13 cellular contexts compared by ENCODE assay signal in the genomic region with DNA sequence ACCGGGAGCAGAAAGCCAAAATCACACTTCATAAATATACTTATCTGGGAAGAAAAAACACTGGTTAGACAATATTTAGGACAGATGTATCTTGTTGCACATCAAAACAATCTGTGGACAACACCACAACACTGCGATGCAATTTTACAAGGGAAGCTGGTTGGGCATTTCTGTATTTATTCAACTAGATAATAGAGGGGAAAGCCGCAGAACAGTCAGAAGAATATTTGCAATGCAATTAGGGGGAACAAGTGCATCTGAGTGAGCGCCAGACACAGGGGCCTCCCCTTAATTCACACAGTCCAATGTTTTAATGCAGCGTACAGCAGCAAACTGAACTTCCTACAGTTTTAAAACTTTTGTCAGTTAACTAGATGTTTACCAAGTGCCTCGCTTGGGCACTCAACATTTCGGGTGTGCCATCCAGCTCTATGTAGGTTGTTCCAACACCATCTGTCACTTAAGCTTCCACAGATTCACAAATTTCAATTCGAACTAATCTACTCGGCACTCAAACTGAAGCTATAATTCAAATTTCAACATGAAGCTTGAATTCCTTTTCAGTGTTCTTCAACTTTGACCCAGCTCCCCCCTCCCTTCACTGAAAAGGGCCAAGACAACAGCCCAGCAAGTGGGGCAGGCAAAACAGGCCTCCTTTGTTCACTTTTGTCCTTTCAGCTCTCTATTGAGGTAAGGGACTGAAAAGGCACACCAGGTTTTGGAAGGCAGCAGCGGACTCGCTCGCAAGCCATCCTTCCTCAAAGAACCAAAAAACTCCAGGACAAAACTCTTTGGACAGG. TPM values are rescaled to one million over a fixed set of nuclear protein-coding genes. Genes with fewer than 3 reads are reported as not detected.
DNase-seq lines count a peak whose midpoint lies in the region; ATAC-seq and TF ChIP-seq lines count a peak whose summit lies in the region.
"Had no signal": no experiment of that assay in that cellular context is flagged by ENCODE, and none has a peak within 500 bp of the region (broad histone marks: within the 10 kb centered on the region; RNA-seq: fewer than 3 reads in every experiment).

No MANE protein-coding gene starts in this region.

- H3K79me2 ChIP-seq in SK-N-SH (ENCODE audit: insufficient read depth): no peaks in the 10 kb centered on the region

- CTCF ChIA-PET in SK-N-SH (lab: Yijun Ruan, JAX): interaction anchor here (0.9 to 2.9 kb wide), 5 partner anchors 7 to 268 kb away, joined by 3 to 10 read pairs (median 4); partner anchors contain the start of gene NRCAM

- peak overlapping the region in 1 of 2 experiments; percentile 39; a peak in 2 of 4 replicates for H3K27ac ChIP-seq in SK-N-SH (ENCODE audit: low read depth in 2 of 2, low read length in 1 of 2)
- H3K27ac ChIP-seq in tibial nerve: peak overlapping the region; percentile 34 to 79 (median 53)
- no peak overlapping the region for H3K27ac ChIP-seq in Peyer's patch
- H3K27ac ChIP-seq: ascending aorta, thyroid gland, VCaP had no signal

- H3K9me3 ChIP-seq in SK-N-SH: no peaks in the 10 kb centered on the region
- no peaks in the 10 kb centered on the region for H3K9me3 ChIP-seq in tibial nerve
- no peaks in the 10 kb centered on the region for H3K9me3 ChIP-seq in Peyer's patch
- H3K9me3 ChIP-seq: ascending aorta, thyroid gland had no signal

- no peak for TF ChIP-seq EP300 in SK-N-SH (IDR thresholded peaks at IDR 0.05; ENCODE audit: borderline replicate concordance in 1 of 2, low read depth in 1 of 2, low read length in 1 of 2)
- no peak for TF ChIP-seq EP300 in tibial nerve (IDR thresholded peaks at IDR 0.05)

- ATAC-seq in SK-N-SH treated with all-trans-retinoic acid at 6 μM for 48 hours: no peak
- ATAC-seq in HG03520 (IDR thresholded peaks at IDR 0.05; ENCODE audit: unreplicated experiment): no peak

- DNase-seq in SK-N-SH (peak; percentile 22), NCI-H2107 (lab: John Stamatoyannopoulos, UW) (peak; percentile 41), cerebellar cortex (ENCODE audit: low spot score) (peak; percentile 37), tibial nerve (ENCODE audit: low spot score in 2 of 2) (no peak), Peyer's patch (no peak)
- no peak for DNase-seq in NK-92 treated with Interleukin-12 subunit alpha and Interleukin-12 subunit beta, amount 100 ng/mL, for 24 hours (lab: John Stamatoyannopoulos, UW)
- DNase-seq: ACHN, SHP77, thyroid gland had no signal

- H3K36me3 ChIP-seq in SK-N-SH (replicated peaks in 1 of 2; ENCODE audit: control insufficient read depth in 1 of 2, insufficient read depth in 2 of 2, low read length in 1 of 2) (no peaks in the 10 kb centered on the region), tibial nerve (no peaks in the 10 kb centered on the region), Peyer's patch (no peaks in the 10 kb centered on the region)
- H3K36me3 ChIP-seq: ascending aorta, thyroid gland had no signal

- TF ChIP-seq POLR2A in tibial nerve (IDR thresholded peaks at IDR 0.05): no peak
- no peak for TF ChIP-seq POLR2A in Peyer's patch (IDR thresholded peaks at IDR 0.05)

- H3K4me1 ChIP-seq in SK-N-SH (ENCODE audit: control insufficient read depth in 1 of 2, insufficient read depth in 2 of 2, low read depth in 1 of 2, low read length in 1 of 2): peaks cover 0 to 8% of the 10 kb centered on the region in 2 experiments; a peak in 2 of 4 replicates
- peaks cover 0 to 2% (median 0%) of the 10 kb centered on the region in 4 donors for H3K4me1 ChIP-seq in tibial nerve
- no peaks in the 10 kb centered on the region for H3K4me1 ChIP-seq in Peyer's patch
- H3K4me1 ChIP-seq: ascending aorta, thyroid gland had no signal

- TF ChIP-seq CTCF in SK-N-SH (IDR thresholded peaks at IDR 0.05): no peak
- TF ChIP-seq CTCF in tibial nerve (IDR thresholded peaks at IDR 0.05): no peak
- TF ChIP-seq CTCF in Peyer's patch (IDR thresholded peaks at IDR 0.05): no peak

- H2AFZ ChIP-seq in SK-N-SH (ENCODE audit: low read depth): no peak overlapping the region

- H3K4me3 ChIP-seq in SK-N-SH (ENCODE audit: low read depth in 2 of 2, low read length in 1 of 2): no peak overlapping the region
- H3K4me3 ChIP-seq in tibial nerve: peak overlapping the region in 3 of 4 donors; percentile 7 to 22 (median 19)
- H3K4me3 ChIP-seq in Peyer's patch: no peak overlapping the region
- H3K4me3 ChIP-seq: ascending aorta, thyroid gland had no signal

- H3K9me2 ChIP-seq in SK-N-SH: no peaks in the 10 kb centered on the region

- POLR2A ChIA-PET in SK-N-SH (lab: Yijun Ruan, JAX): no interaction called here

- no peak overlapping the region for H3K4me2 ChIP-seq in SK-N-SH

- no peaks in the 10 kb centered on the region for H3F3A ChIP-seq in SK-N-SH (replicated peaks; ENCODE audit: insufficient read depth)

- 67% methylated on average over 12 of the region's 12 CpGs for WGBS in SK-N-SH (ENCODE audit: low lambda C conversion rate)
- WGBS in tibial nerve, 2 donors: 48% methylated on average over 12 of the region's 12 CpGs

- no peaks in the 10 kb centered on the region for H4K20me1 ChIP-seq in SK-N-SH (ENCODE audit: insufficient read depth)

- H3K9ac ChIP-seq in SK-N-SH: no peak overlapping the region

- no peak for TF ChIP-seq RAD21 in SK-N-SH (IDR thresholded peaks at IDR 0.05; ENCODE audit: low read length)

- peaks cover 14% of the 10 kb centered on the region for H3K27me3 ChIP-seq in SK-N-SH (ENCODE audit: insufficient read depth)
- peaks cover 0 to 16% of the 10 kb centered on the region in 2 donors for H3K27me3 ChIP-seq in tibial nerve
- H3K27me3 ChIP-seq in Peyer's patch: no peaks in the 10 kb centered on the region
- H3K27me3 ChIP-seq: ascending aorta, thyroid gland had no signal

TF ChIP-seq in SK-N-SH, 30 proteins besides CTCF, POLR2A, EP300 and RAD21 (continues in another document):
- TF ChIP-seq GATA2 (CRISPR knock-in tag; IDR thresholded peaks at IDR 0.05) (no peak), ELF1 (IDR thresholded peaks at IDR 0.05) (no peak), ZBTB33 (IDR thresholded peaks at IDR 0.05; ENCODE audit: borderline replicate concordance, low read depth) (no peak), SIN3A (IDR thresholded peaks at IDR 0.05; ENCODE audit: borderline replicate concordance, low read depth, low read length) (no peak), RCOR1 (IDR thresholded peaks at IDR 0.05; ENCODE audit: low read length) (no peak), POLR2AphosphoS5 (IDR thresholded peaks at IDR 0.05; ENCODE audit: low read depth, low read length) (no peak)
- TF ChIP-seq, protein P1, sequence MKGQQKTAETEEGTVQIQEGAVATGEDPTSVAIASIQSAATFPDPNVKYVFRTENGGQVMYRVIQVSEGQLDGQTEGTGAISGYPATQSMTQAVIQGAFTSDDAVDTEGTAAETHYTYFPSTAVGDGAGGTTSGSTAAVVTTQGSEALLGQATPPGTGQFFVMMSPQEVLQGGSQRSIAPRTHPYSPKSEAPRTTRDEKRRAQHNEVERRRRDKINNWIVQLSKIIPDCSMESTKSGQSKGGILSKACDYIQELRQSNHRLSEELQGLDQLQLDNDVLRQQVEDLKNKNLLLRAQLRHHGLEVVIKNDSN (IDR thresholded peaks at IDR 0.05; ENCODE audit: borderline replicate concordance, low read depth): no peak

TF ChIP-seq in SK-N-SH treated with all-trans-retinoic acid at 6 μM for 48 hours, 23 proteins besides CTCF, POLR2A, EP300 and RAD21:
- TF ChIP-seq ISL1 (CRISPR knock-in tag; IDR thresholded peaks at IDR 0.05) (no peak), BACH2 (CRISPR knock-in tag; IDR thresholded peaks at IDR 0.05; ENCODE audit: borderline replicate concordance) (no peak), CREB5 (CRISPR knock-in tag; IDR thresholded peaks at IDR 0.05; ENCODE audit: low read depth) (no peak), PPARA (CRISPR knock-in tag; IDR thresholded peaks at IDR 0.05; ENCODE audit: borderline replicate concordance) (no peak), ZNF565 (CRISPR knock-in tag; conservative IDR thresholded peaks at IDR 0.05; ENCODE audit: low read depth) (no peak), SNAI2 (CRISPR knock-in tag; IDR thresholded peaks at IDR 0.05) (no peak), TCF4 (CRISPR knock-in tag; IDR thresholded peaks at IDR 0.05; ENCODE audit: borderline replicate concordance) (no peak), ZFP3 (CRISPR knock-in tag; IDR thresholded peaks at IDR 0.05) (no peak), ZFP30 (CRISPR knock-in tag; IDR thresholded peaks at IDR 0.05) (no peak), ESRRG (CRISPR knock-in tag; IDR thresholded peaks at IDR 0.05) (no peak), GLIS3 (CRISPR knock-in tag; IDR thresholded peaks at IDR 0.05) (no peak), TOX (CRISPR knock-in tag; IDR thresholded peaks at IDR 0.05; ENCODE audit: borderline replicate concordance) (no peak), RARB (CRISPR knock-in tag; IDR thresholded peaks at IDR 0.05) (no peak), ZNF70 (CRISPR knock-in tag; IDR thresholded peaks at IDR 0.05) (no peak)
- TF ChIP-seq, protein P2, sequence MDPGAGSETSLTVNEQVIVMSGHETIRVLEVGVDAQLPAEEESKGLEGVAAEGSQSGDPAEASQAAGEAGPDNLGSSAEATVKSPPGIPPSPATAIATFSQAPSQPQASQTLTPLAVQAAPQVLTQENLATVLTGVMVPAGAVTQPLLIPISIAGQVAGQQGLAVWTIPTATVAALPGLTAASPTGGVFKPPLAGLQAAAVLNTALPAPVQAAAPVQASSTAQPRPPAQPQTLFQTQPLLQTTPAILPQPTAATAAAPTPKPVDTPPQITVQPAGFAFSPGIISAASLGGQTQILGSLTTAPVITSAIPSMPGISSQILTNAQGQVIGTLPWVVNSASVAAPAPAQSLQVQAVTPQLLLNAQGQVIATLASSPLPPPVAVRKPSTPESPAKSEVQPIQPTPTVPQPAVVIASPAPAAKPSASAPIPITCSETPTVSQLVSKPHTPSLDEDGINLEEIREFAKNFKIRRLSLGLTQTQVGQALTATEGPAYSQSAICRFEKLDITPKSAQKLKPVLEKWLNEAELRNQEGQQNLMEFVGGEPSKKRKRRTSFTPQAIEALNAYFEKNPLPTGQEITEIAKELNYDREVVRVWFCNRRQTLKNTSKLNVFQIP (CRISPR knock-in tag; IDR thresholded peaks at IDR 0.05; ENCODE audit: borderline replicate concordance, low read depth): no peak

RNA-seq across cellular contexts. Expression of gene NRCAM, which starts 7.3 kb away (rescaled TPM):
- 1.1 and 5.1 TPM in 2 replicates for polyA plus RNA-seq in SK-N-SH (2012; rRNA removed)
- 5.6 and 9.1 TPM in 2 replicates for polyA plus RNA-seq in SK-N-SH (2012; cell fraction: cytosol; rRNA removed)
- 2.2 and 2.6 TPM in 2 replicates for polyA plus RNA-seq in SK-N-SH (2012; cell fraction: nucleus; rRNA removed)
- total RNA-seq in tibial nerve (10 to 100 TPM; 16.5 to 87.4 (median 22.4) TPM), Peyer's patch (1 to 10 TPM in 3 of 4 donors, under 1 TPM in 1; 0.85 to 4.1 (median 2.6) TPM)

Comparison
In these comparisons a context has a peak if more than half of its experiments do, and no peak if none do; other contexts are left out.
1. DNase-seq: peak in SK-N-SH (single experiment), NCI-H2107 (single experiment) and cerebellar cortex (single experiment); none in tibial nerve (0 of 2), NK-92 treated with Interleukin-12 subunit alpha and Interleukin-12 subunit beta, amount 100 ng/mL, for 24 hours (single experiment) and Peyer's patch (0 of 3).
2. H3K27ac ChIP-seq: peak in tibial nerve (4 of 4); none in Peyer's patch (0 of 4).
3. H3K4me3 ChIP-seq: peak in tibial nerve (3 of 4); none in SK-N-SH (0 of 2) and Peyer's patch (0 of 4).